Comparison of ENCODE assay signal across 30 cellular contexts in the genomic region with DNA sequence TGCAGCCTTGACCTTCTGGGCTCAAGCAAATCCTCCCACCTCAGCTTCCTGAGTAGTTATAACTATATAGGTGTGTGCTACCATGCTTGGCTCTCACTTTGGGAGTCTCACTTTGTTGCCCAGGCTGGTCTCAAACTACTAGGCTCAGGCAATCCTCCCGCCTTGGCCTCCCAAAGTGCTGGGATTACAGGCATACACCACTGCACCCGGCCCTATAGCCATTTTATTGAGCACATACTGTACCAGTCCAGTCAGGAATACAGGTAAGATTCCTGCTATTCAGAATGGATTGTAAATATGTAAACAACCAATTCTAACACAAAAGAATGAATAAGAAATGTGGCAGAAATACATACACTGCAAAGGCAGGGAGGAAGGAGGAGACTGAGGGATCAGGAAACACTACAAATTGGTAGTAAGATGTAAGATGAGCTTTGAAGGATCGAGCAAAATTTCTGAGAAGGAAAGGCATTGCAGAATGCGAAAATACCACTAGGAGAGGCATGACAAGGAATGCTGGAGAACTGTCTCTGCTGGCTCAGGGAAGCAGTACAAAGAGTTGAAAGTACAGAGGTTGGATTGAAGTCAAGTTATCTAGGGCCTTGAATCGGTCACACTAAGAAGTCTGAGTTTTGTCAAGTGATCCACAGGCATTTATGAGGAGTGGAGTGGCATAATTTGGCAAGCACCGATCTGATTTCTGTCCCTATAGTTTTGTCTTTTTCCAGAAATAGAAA.
DNase-seq lines count a peak whose midpoint lies in the region; ATAC-seq and TF ChIP-seq lines count a peak whose summit lies in the region.
"Had no signal": no experiment of that assay in that cellular context is flagged by ENCODE, and none has a peak within 500 bp of the region (broad histone marks: within the 10 kb centered on the region; RNA-seq: fewer than 3 reads in every experiment).

No MANE protein-coding gene starts in this region.

- H3K27ac ChIP-seq in 22Rv1 = peak overlapping the region; percentile 0; the same call in 1 of the 2 replicates
- H3K27ac ChIP-seq: ascending aorta, coronary artery, SJCRH30, thoracic aorta, uterus, WERI-Rb-1 had no signal

- H3K36me3 Mint-ChIP-seq in chondrocyte (ENCODE audit: low read depth) (peaks cover 8% of the 10 kb centered on the region), progenitor cell of endocrine pancreas (ENCODE audit: insufficient read depth) (peaks cover 21% of the 10 kb centered on the region)

- H3K4me3 Mint-ChIP-seq in chondrocyte (ENCODE audit: unreplicated experiment) = no peak overlapping the region
- no peak overlapping the region for H3K4me3 Mint-ChIP-seq in progenitor cell of endocrine pancreas (ENCODE audit: low read depth)
- H3K4me3 Mint-ChIP-seq: activated CD4-positive, alpha-beta T cell treated with anti-CD3 and anti-CD28 coated beads, Interleukin-2, amount 10 ng/mL, durations not matched to agents 24 days and 14 days; activated naive CD8-positive, alpha-beta T cell treated with anti-CD3 and anti-CD28 coated beads for 36 hours; B cell; HFFc6; mesothelial cell of epicardium; naive B cell; stimulated activated naive CD8-positive, alpha-beta T cell treated with anti-CD3 and anti-CD28 coated beads, Interleukin-15, amount 100 ng/mL, for 72 hours had no signal

- intact Hi-C loops in mucosa of descending colon (cut with DNase I, micrococcal nuclease) = no loop called here

- H3K27me3 Mint-ChIP-seq in chondrocyte (ENCODE audit: low read depth) (no peaks in the 10 kb centered on the region), progenitor cell of endocrine pancreas (no peaks in the 10 kb centered on the region)
- H3K27me3 Mint-ChIP-seq: activated CD4-positive, alpha-beta T cell treated with anti-CD3 and anti-CD28 coated beads, Interleukin-2, amount 10 ng/mL, durations not matched to agents 24 days and 14 days; activated naive CD8-positive, alpha-beta T cell treated with anti-CD3 and anti-CD28 coated beads for 36 hours; B cell; naive B cell; stimulated activated naive CD8-positive, alpha-beta T cell treated with anti-CD3 and anti-CD28 coated beads, Interleukin-15, amount 100 ng/mL, for 72 hours had no signal

- no peaks in the 10 kb centered on the region for H3K4me1 ChIP-seq in mucosa of descending colon (ENCODE audit: low read depth)
- H3K4me1 ChIP-seq: ascending aorta, SJCRH30, uterus had no signal

- H3K4me1 Mint-ChIP-seq in chondrocyte (ENCODE audit: low read depth) (no peaks in the 10 kb centered on the region), progenitor cell of endocrine pancreas (ENCODE audit: low read depth) (no peaks in the 10 kb centered on the region)
- H3K4me1 Mint-ChIP-seq: B cell had no signal

- H3K36me3 ChIP-seq in mucosa of descending colon (ENCODE audit: low read depth) = no peaks in the 10 kb centered on the region
- H3K36me3 ChIP-seq: SJCRH30, thoracic aorta, uterus had no signal

- no peak for TF ChIP-seq POLR2A in GM18505 (IDR thresholded peaks at IDR 0.05; ENCODE audit: borderline replicate concordance, extremely low read depth, insufficient read depth, insufficient read length)

- no peaks in the 10 kb centered on the region for H3K9me3 ChIP-seq in mucosa of descending colon
- H3K9me3 ChIP-seq: ascending aorta, SJCRH30, thoracic aorta, uterus had no signal

- ATAC-seq in GM18907 (IDR thresholded peaks at IDR 0.05; ENCODE audit: unreplicated experiment) = peak; percentile 16
- peak; percentile 49 for ATAC-seq in mucosa of descending colon
- ATAC-seq in GM18505 (IDR thresholded peaks at IDR 0.05; ENCODE audit: unreplicated experiment) = no peak
- ATAC-seq: stimulated activated naive CD8-positive, alpha-beta T cell treated with anti-CD3 and anti-CD28 coated beads, Interleukin-15, amount 100 ng/mL, for 72 hours had no signal

- H3K27ac Mint-ChIP-seq in chondrocyte (ENCODE audit: unreplicated experiment) (peak overlapping the region; percentile 9), progenitor cell of endocrine pancreas (no peak overlapping the region)
- H3K27ac Mint-ChIP-seq: activated CD4-positive, alpha-beta T cell treated with anti-CD3 and anti-CD28 coated beads, Interleukin-2, amount 10 ng/mL, durations not matched to agents 24 days and 14 days; activated naive CD8-positive, alpha-beta T cell treated with anti-CD3 and anti-CD28 coated beads for 36 hours; B cell; HFFc6; naive B cell; stimulated activated naive CD8-positive, alpha-beta T cell treated with anti-CD3 and anti-CD28 coated beads, Interleukin-15, amount 100 ng/mL, for 72 hours had no signal

- H3K4me3 ChIP-seq in mucosa of descending colon = no peak overlapping the region
- H3K4me3 ChIP-seq: ascending aorta, coronary artery, SJCRH30, thoracic aorta, uterus had no signal

- H3K9me3 Mint-ChIP-seq in chondrocyte (ENCODE audit: low read depth) (peaks cover 8% of the 10 kb centered on the region), progenitor cell of endocrine pancreas (ENCODE audit: low read depth) (peaks cover 12% of the 10 kb centered on the region)
- H3K9me3 Mint-ChIP-seq: HFFc6 had no signal

- no peak for DNase-seq in chondrocyte (ENCODE audit: low spot score)
- DNase-seq in mucosa of descending colon = no peak
- DNase-seq in occipital lobe (lab: John Stamatoyannopoulos, UW) = no peak
- no peak for DNase-seq in progenitor cell of endocrine pancreas (ENCODE audit: low spot score, unreplicated experiment)
- no peak for DNase-seq in GF-D8 (lab: John Stamatoyannopoulos, UW)
- DNase-seq: activated CD4-positive, alpha-beta T cell treated with anti-CD3 and anti-CD28 coated beads, Interleukin-2, amount 10 ng/mL, durations not matched to agents 24 days and 14 days; activated CD8-positive, alpha-beta memory T cell treated with anti-CD3 and anti-CD28 coated beads for 24 hours; activated effector memory CD4-positive, alpha-beta T cell treated with Interleukin-2 at 50 U/mL for 16 hours; activated naive CD8-positive, alpha-beta T cell treated with anti-CD3 and anti-CD28 coated beads for 36 hours; glutamatergic neuron; HFFc6; naive B cell; NCI-H1092 treated with DMSO at 0.1 percent for 48 hours; NCI-H1694 treated with DMSO at 0.1 percent for 48 hours; NCI-H446 treated with DMSO at 0.1 percent for 48 hours; NCI-H774; SJCRH30; stimulated activated naive CD8-positive, alpha-beta T cell treated with anti-CD3 and anti-CD28 coated beads, Interleukin-15, amount 100 ng/mL, for 72 hours; SW 1271; T1000; uterus; WERI-Rb-1 had no signal

- TF ChIP-seq CTCF in 22Rv1 (IDR thresholded peaks at IDR 0.05) (no peak), chondrocyte (IDR thresholded peaks at IDR 0.05) (no peak), mucosa of descending colon (IDR thresholded peaks at IDR 0.05) (no peak), progenitor cell of endocrine pancreas (IDR thresholded peaks at IDR 0.05; ENCODE audit: unreplicated experiment) (no peak)
